In the genomic region with DNA sequence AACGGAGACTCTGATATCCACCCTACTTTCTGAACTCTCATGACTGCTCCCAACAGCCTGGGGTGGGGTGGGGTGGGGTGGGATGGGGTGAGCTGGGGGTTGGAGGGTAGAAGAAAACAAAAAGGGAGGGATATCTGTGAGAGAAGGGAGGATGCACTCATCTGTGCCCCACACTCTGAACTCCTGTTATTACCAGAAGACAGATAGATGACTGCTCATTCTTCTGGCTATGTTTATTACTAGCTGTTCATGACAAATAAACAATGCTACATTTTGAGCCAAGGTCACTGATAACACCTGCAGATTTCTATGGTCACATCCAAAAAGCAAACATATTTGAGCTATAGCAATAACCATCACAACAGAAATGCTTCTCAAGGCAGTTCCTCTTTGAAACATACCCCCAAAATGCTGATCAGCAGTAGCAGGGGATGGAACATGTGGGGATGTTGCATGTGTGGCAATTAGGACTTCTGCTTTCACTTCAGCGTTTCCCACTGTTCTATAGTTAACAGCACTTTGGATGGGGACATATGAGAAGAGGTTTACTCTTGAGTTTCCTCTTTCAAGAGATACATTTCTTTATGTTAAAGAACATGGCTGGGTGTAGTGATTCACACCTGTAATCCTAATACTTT, we compare ENCODE assay signal across 8 cellular contexts. TPM values are rescaled to one million over a fixed set of nuclear protein-coding genes. Genes with fewer than 3 reads are reported as not detected.
DNase-seq lines count a peak whose midpoint lies in the region; ATAC-seq lines count a peak whose summit lies in the region.

No MANE protein-coding gene starts in this region.

- no peaks in the 10 kb centered on the region for H3K36me3 ChIP-seq in mesendoderm (ENCODE audit: control insufficient read depth, insufficient read depth, low read length)

- peak overlapping the region; percentile 72 for H2AK5ac ChIP-seq in mesendoderm (ENCODE audit: low read length)

- no peak for ATAC-seq in HG02840 (IDR thresholded peaks at IDR 0.05; ENCODE audit: low FRiP score, unreplicated experiment)

- H3K23ac ChIP-seq in mesendoderm (ENCODE audit: low read length) = no peak overlapping the region

- H3K4me1 Mint-ChIP-seq in activated naive CD4-positive, alpha-beta T cell treated with anti-CD3 and anti-CD28 coated beads, Interleukin-2, amount 50 U/mL, for 24 hours = peaks cover 87% of the 10 kb centered on the region
- H3K4me1 Mint-ChIP-seq in activated naive CD8-positive, alpha-beta T cell (ENCODE audit: low read depth) = peaks cover 81% of the 10 kb centered on the region

- H3K9ac ChIP-seq in mesendoderm (ENCODE audit: low read length) = no peak overlapping the region

- no peak overlapping the region for H2BK15ac ChIP-seq in mesendoderm (replicated peaks; ENCODE audit: low read depth)

- no CpG with 5 or more reads among the region's 2 CpGs for WGBS in mesendoderm (ENCODE audit: extremely low coverage, insufficient coverage, low lambda C conversion rate)

- H3K27me3 Mint-ChIP-seq in activated naive CD4-positive, alpha-beta T cell treated with anti-CD3 and anti-CD28 coated beads, Interleukin-2, amount 50 U/mL, for 24 hours = no peaks in the 10 kb centered on the region
- no peaks in the 10 kb centered on the region for H3K27me3 Mint-ChIP-seq in activated naive CD8-positive, alpha-beta T cell

- peak overlapping the region; percentile 17 for H3K4ac ChIP-seq in mesendoderm (ENCODE audit: low read depth, low read length)

- H3K27me3 ChIP-seq in mesendoderm (ENCODE audit: insufficient read depth, low read length, poor library complexity) = no peaks in the 10 kb centered on the region

- H3K4me1 ChIP-seq in mesendoderm (ENCODE audit: control insufficient read depth, low read depth, low read length) = peaks cover 16% of the 10 kb centered on the region

- peak overlapping the region; percentile 45 for H2BK120ac ChIP-seq in mesendoderm (ENCODE audit: low read depth, low read length)

- peaks cover 21% of the 10 kb centered on the region for H3K79me2 ChIP-seq in mesendoderm (ENCODE audit: control insufficient read depth, insufficient read depth, low read length)

- H2BK5ac ChIP-seq in mesendoderm (ENCODE audit: low read length) = no peak overlapping the region

- H4K8ac ChIP-seq in mesendoderm (ENCODE audit: low read depth, low read length) = no peak overlapping the region

- no peak overlapping the region for H4K5ac ChIP-seq in mesendoderm (ENCODE audit: low read length)

- peak overlapping the region; percentile 57 for H3K4me3 Mint-ChIP-seq in activated naive CD4-positive, alpha-beta T cell treated with anti-CD3 and anti-CD28 coated beads, Interleukin-2, amount 50 U/mL, for 24 hours
- peak overlapping the region; percentile 53 for H3K4me3 Mint-ChIP-seq in activated naive CD8-positive, alpha-beta T cell

- peak overlapping the region; percentile 89 for H3K27ac Mint-ChIP-seq in activated naive CD4-positive, alpha-beta T cell treated with anti-CD3 and anti-CD28 coated beads, Interleukin-2, amount 50 U/mL, for 24 hours
- H3K27ac Mint-ChIP-seq in activated naive CD8-positive, alpha-beta T cell = peak overlapping the region; percentile 86

- H3K27ac ChIP-seq in mesendoderm (ENCODE audit: low read depth, low read length) = no peak overlapping the region

- peaks cover 16% of the 10 kb centered on the region for H3K79me1 ChIP-seq in mesendoderm (ENCODE audit: low read length)

- H3K4me2 ChIP-seq in mesendoderm (ENCODE audit: low read length) = no peak overlapping the region

- no peak overlapping the region for H3K56ac ChIP-seq in mesendoderm (ENCODE audit: low read length)

- no peak overlapping the region for H3K4me3 ChIP-seq in mesendoderm (ENCODE audit: low read length)

- no peak for DNase-seq in activated naive CD4-positive, alpha-beta T cell treated with Interleukin-2 at 50 U/mL for 16 hours
- DNase-seq in mesendoderm (no peak), LoVo (ENCODE audit: low spot score) (no peak), DMS 273 treated with DMSO at 0.1 percent for 48 hours (lab: John Stamatoyannopoulos, UW) (no peak), RKO (ENCODE audit: low spot score) (no peak)

- H3K18ac ChIP-seq in mesendoderm (ENCODE audit: low read length) = no peak overlapping the region

- H3K9me3 Mint-ChIP-seq in activated naive CD4-positive, alpha-beta T cell treated with anti-CD3 and anti-CD28 coated beads, Interleukin-2, amount 50 U/mL, for 24 hours = no peaks in the 10 kb centered on the region
- no peaks in the 10 kb centered on the region for H3K9me3 Mint-ChIP-seq in activated naive CD8-positive, alpha-beta T cell (ENCODE audit: low read depth)

- peaks cover 12% of the 10 kb centered on the region for H3K36me3 Mint-ChIP-seq in activated naive CD4-positive, alpha-beta T cell treated with anti-CD3 and anti-CD28 coated beads, Interleukin-2, amount 50 U/mL, for 24 hours
- peaks cover 10% of the 10 kb centered on the region for H3K36me3 Mint-ChIP-seq in activated naive CD8-positive, alpha-beta T cell

RNA-seq across cellular contexts. Expression of a gene that starts 43.3 kb away (rescaled TPM):
- polyA plus RNA-seq in mesendoderm (2013, experiment 1 of 2) = 10.4 TPM
- 10.7 TPM for polyA plus RNA-seq in mesendoderm (2013, experiment 2 of 2)

RNA-seq across cellular contexts. Expression of a gene that starts 52.6 kb away (rescaled TPM):
- polyA plus RNA-seq in mesendoderm (2013, experiment 1 of 2) = 0.17 TPM
- polyA plus RNA-seq in mesendoderm (2013, experiment 2 of 2) = 0.11 TPM

RNA-seq across cellular contexts. Expression of a gene that starts 54.3 kb away (rescaled TPM):
- 45.4 TPM for polyA plus RNA-seq in mesendoderm (2013, experiment 1 of 2)
- 46.2 TPM for polyA plus RNA-seq in mesendoderm (2013, experiment 2 of 2)
